In genomic region chr2:46922606-46923005, GRCh38 we compare ENCODE assay signal across 31 cellular contexts. TPM values are rescaled to one million over a fixed set of nuclear protein-coding genes. Genes with fewer than 3 reads are reported as not detected.
DNase-seq lines count a peak whose midpoint lies in the region; ATAC-seq and TF ChIP-seq lines count a peak whose summit lies in the region.
"Had no signal": no experiment of that assay in that cellular context is flagged by ENCODE, and none has a peak within 500 bp of the region (broad histone marks: within the 10 kb centered on the region; RNA-seq: fewer than 3 reads in every experiment).

No MANE protein-coding gene starts in this region.

- H3K27me3 Mint-ChIP-seq in activated CD8-positive, alpha-beta memory T cell treated with anti-CD3 and anti-CD28 coated beads, Interleukin-2, amount 10 ng/mL, durations not matched to agents 7 days and 5 days, result no peaks in the 10 kb centered on the region
- H3K27me3 Mint-ChIP-seq in activated CD8-positive, alpha-beta T cell treated with anti-CD3 and anti-CD28 coated beads for 36 hours, result no peaks in the 10 kb centered on the region
- H3K27me3 Mint-ChIP-seq: activated CD4-positive, alpha-beta T cell treated with anti-CD3 and anti-CD28 coated beads, Interleukin-2, amount 10 ng/mL, durations not matched to agents 24 days and 14 days had no signal

- H3K27ac Mint-ChIP-seq in activated CD8-positive, alpha-beta memory T cell treated with anti-CD3 and anti-CD28 coated beads, Interleukin-2, amount 10 ng/mL, durations not matched to agents 7 days and 5 days, result peak overlapping the region; percentile 8
- peak overlapping the region; percentile 40 for H3K27ac Mint-ChIP-seq in activated CD8-positive, alpha-beta T cell treated with anti-CD3 and anti-CD28 coated beads for 36 hours
- H3K27ac Mint-ChIP-seq: activated CD4-positive, alpha-beta T cell treated with anti-CD3 and anti-CD28 coated beads, Interleukin-2, amount 10 ng/mL, durations not matched to agents 24 days and 14 days; activated naive CD4-positive, alpha-beta T cell treated with anti-CD3 and anti-CD28 coated beads for 36 hours; activated T-helper 1 cell treated with anti-CD3 and anti-CD28 coated beads, Interleukin-12 subunit alpha, Interleukin-12 subunit beta, Interleukin-2, Interleukin-4 antibody, amounts not matched to agents 30 ng/mL and 10 ng/mL and 1 ng/mL, durations not matched to agents 14 hours and 24 hours and 36 hours; natural killer cell; WTC11 had no signal

- H3K4me1 ChIP-seq in osteoblast (ENCODE audit: insufficient read depth, low read length) (peaks cover 24% of the 10 kb centered on the region), vagina (no peaks in the 10 kb centered on the region)
- H3K4me1 ChIP-seq: psoas muscle, sigmoid colon, upper lobe of left lung had no signal

- H3K4me3 Mint-ChIP-seq in activated CD8-positive, alpha-beta memory T cell treated with anti-CD3 and anti-CD28 coated beads, Interleukin-2, amount 10 ng/mL, durations not matched to agents 7 days and 5 days, result no peak overlapping the region
- H3K4me3 Mint-ChIP-seq in activated CD8-positive, alpha-beta T cell treated with anti-CD3 and anti-CD28 coated beads for 36 hours, result no peak overlapping the region
- H3K4me3 Mint-ChIP-seq: activated CD4-positive, alpha-beta T cell treated with anti-CD3 and anti-CD28 coated beads, Interleukin-2, amount 10 ng/mL, durations not matched to agents 24 days and 14 days; activated naive CD4-positive, alpha-beta T cell treated with anti-CD3 and anti-CD28 coated beads for 36 hours; activated T-helper 1 cell treated with anti-CD3 and anti-CD28 coated beads, Interleukin-12 subunit alpha, Interleukin-12 subunit beta, Interleukin-2, Interleukin-4 antibody, amounts not matched to agents 30 ng/mL and 10 ng/mL and 1 ng/mL, durations not matched to agents 14 hours and 24 hours and 36 hours; immature natural killer cell; natural killer cell; WTC11 had no signal

- intact Hi-C loops in activated CD8-positive, alpha-beta T cell treated with anti-CD3 and anti-CD28 coated beads for 36 hours (cut with micrococcal nuclease), result no loop called here
- intact Hi-C loops in vagina (cut with DNase I), result no loop called here

- no peak for TF ChIP-seq CTCF in activated CD8-positive, alpha-beta T cell treated with anti-CD3 and anti-CD28 coated beads for 36 hours (IDR thresholded peaks at IDR 0.05)
- TF ChIP-seq CTCF in osteoblast (IDR thresholded peaks at IDR 0.05; ENCODE audit: extremely low read depth, low read depth, low read length) (no peak), vagina (IDR thresholded peaks at IDR 0.05) (no peak)

- no peak overlapping the region for H3K4me3 ChIP-seq in Jurkat, Clone E6-1 (ENCODE audit: low read length)
- H3K4me3 ChIP-seq in osteoblast (ENCODE audit: insufficient read depth, low read length), result no peak overlapping the region
- H3K4me3 ChIP-seq in vagina, result no peak overlapping the region
- H3K4me3 ChIP-seq: lung, Peyer's patch, psoas muscle, sigmoid colon, upper lobe of left lung had no signal

- H3K27ac ChIP-seq in osteoblast (ENCODE audit: low read depth, low read length) (peak overlapping the region; percentile 56), vagina (no peak overlapping the region)
- H3K27ac ChIP-seq: HL-60, psoas muscle, sigmoid colon, upper lobe of left lung had no signal

- no peaks in the 10 kb centered on the region for H3K36me3 ChIP-seq in osteoblast (ENCODE audit: insufficient read depth, low read length)
- no peaks in the 10 kb centered on the region for H3K36me3 ChIP-seq in vagina
- H3K36me3 ChIP-seq: Peyer's patch, sigmoid colon, upper lobe of left lung had no signal

- H4K20me1 ChIP-seq in osteoblast (ENCODE audit: insufficient read depth, low read length), result no peaks in the 10 kb centered on the region

- TF ChIP-seq POLR2A in vagina (IDR thresholded peaks at IDR 0.05), result no peak

- H3K36me3 Mint-ChIP-seq in activated CD8-positive, alpha-beta memory T cell treated with anti-CD3 and anti-CD28 coated beads, Interleukin-2, amount 10 ng/mL, durations not matched to agents 7 days and 5 days, result peaks cover 16% of the 10 kb centered on the region
- peaks cover 15% of the 10 kb centered on the region for H3K36me3 Mint-ChIP-seq in activated CD8-positive, alpha-beta T cell treated with anti-CD3 and anti-CD28 coated beads for 36 hours (ENCODE audit: low read depth)

- H3K9me3 ChIP-seq in osteoblast (ENCODE audit: low read depth, low read length), result peaks cover 5% of the 10 kb centered on the region
- H3K9me3 ChIP-seq in vagina, result no peaks in the 10 kb centered on the region
- H3K9me3 ChIP-seq: Peyer's patch had no signal

- H3K27me3 ChIP-seq in osteoblast (ENCODE audit: insufficient read depth, low read length), result no peaks in the 10 kb centered on the region
- H3K27me3 ChIP-seq in vagina, result no peaks in the 10 kb centered on the region
- H3K27me3 ChIP-seq: Peyer's patch, sigmoid colon, upper lobe of left lung had no signal

- H3K4me1 Mint-ChIP-seq in activated CD8-positive, alpha-beta memory T cell treated with anti-CD3 and anti-CD28 coated beads, Interleukin-2, amount 10 ng/mL, durations not matched to agents 7 days and 5 days, result peaks cover 33% of the 10 kb centered on the region
- H3K4me1 Mint-ChIP-seq in activated CD8-positive, alpha-beta T cell treated with anti-CD3 and anti-CD28 coated beads for 36 hours (ENCODE audit: low read depth), result peaks cover 36% of the 10 kb centered on the region

- no peak overlapping the region for H3K4me2 ChIP-seq in osteoblast (ENCODE audit: insufficient read depth, low read length)

- peaks cover 7% of the 10 kb centered on the region for H3K79me2 ChIP-seq in osteoblast (ENCODE audit: insufficient read depth, low read length)

- no peak overlapping the region for H2AFZ ChIP-seq in osteoblast (ENCODE audit: low read length)

- POLR2A ChIA-PET in activated CD8-positive, alpha-beta T cell treated with anti-CD3 and anti-CD28 coated beads for 36 hours (lab: Charles Lee), result interaction anchor here (1.4 to 1.6 kb wide), 2 partner anchors 13 to 62 kb away, joined by 3 to 6 read pairs; no protein-coding TSS in a partner anchor

- no peak for ATAC-seq in activated CD8-positive, alpha-beta memory T cell treated with anti-CD3 and anti-CD28 coated beads, Interleukin-2, amount 10 ng/mL, durations not matched to agents 7 days and 5 days
- ATAC-seq in activated CD8-positive, alpha-beta T cell treated with anti-CD3 and anti-CD28 coated beads for 36 hours, result no peak
- ATAC-seq in GM19324 (IDR thresholded peaks at IDR 0.05; ENCODE audit: low FRiP score, unreplicated experiment), result no peak
- ATAC-seq in HG03175 (IDR thresholded peaks at IDR 0.05; ENCODE audit: unreplicated experiment), result no peak
- ATAC-seq: left cardiac atrium, natural killer cell, psoas muscle, WTC11 had no signal

- CTCF ChIA-PET in activated CD8-positive, alpha-beta memory T cell treated with anti-CD3 and anti-CD28 coated beads, Interleukin-2, amount 10 ng/mL, durations not matched to agents 7 days and 5 days (lab: Charles Lee), result interaction anchor here (1.0 to 1.5 kb wide), 3 partner anchors 13 to 20 kb away, joined by 3 to 4 read pairs (median 4); no protein-coding TSS in a partner anchor
- CTCF ChIA-PET in activated CD8-positive, alpha-beta T cell treated with anti-CD3 and anti-CD28 coated beads for 36 hours (lab: Charles Lee), result interaction anchor here (1.2 to 3.2 kb wide), 3 partner anchors 8 to 20 kb away, joined by 3 to 21 read pairs (median 4); no protein-coding TSS in a partner anchor

- peaks cover 8% of the 10 kb centered on the region for H3K9me3 Mint-ChIP-seq in activated CD8-positive, alpha-beta memory T cell treated with anti-CD3 and anti-CD28 coated beads, Interleukin-2, amount 10 ng/mL, durations not matched to agents 7 days and 5 days (ENCODE audit: low read depth)
- peaks cover 13% of the 10 kb centered on the region for H3K9me3 Mint-ChIP-seq in activated CD8-positive, alpha-beta T cell treated with anti-CD3 and anti-CD28 coated beads for 36 hours

- no peak for DNase-seq in activated CD8-positive, alpha-beta memory T cell treated with anti-CD3 and anti-CD28 coated beads, Interleukin-2, amount 10 ng/mL, durations not matched to agents 7 days and 5 days
- DNase-seq in activated CD8-positive, alpha-beta memory T cell treated with anti-CD3 and anti-CD28 coated beads, Interleukin-2, amount 50 U/mL, for 4 hours, result no peak
- peak; percentile 79 for DNase-seq in Jurkat, Clone E6-1 (ENCODE audit: low read depth, low spot score)
- DNase-seq in activated CD8-positive, alpha-beta T cell treated with anti-CD3 and anti-CD28 coated beads for 36 hours, result no peak
- DNase-seq in osteoblast (ENCODE audit: insufficient read length, low spot score, missing footprints) (peak; percentile 65), vagina (ENCODE audit: extremely low spot score in 2 of 2) (no peak)
- DNase-seq: activated CD4-positive, alpha-beta T cell treated with anti-CD3 and anti-CD28 coated beads, Interleukin-2, amount 10 ng/mL, durations not matched to agents 24 days and 14 days; activated naive CD4-positive, alpha-beta T cell treated with anti-CD3 and anti-CD28 coated beads for 36 hours; aorta; effector CD4-positive, alpha-beta T cell; immature natural killer cell; Karpas-422; left cardiac atrium; natural killer cell; NCI-H1417; NCI-H2029; NCI-H526; nucleus accumbens; psoas muscle; SIG-M5; sigmoid colon; stimulated activated CD4-positive, alpha-beta T cell treated with anti-CD3 and anti-CD28 coated beads, Interleukin-12 subunit alpha, Interleukin-12 subunit beta, amount 100 ng/mL, for 4 hours; stimulated activated CD4-positive, alpha-beta T cell treated with anti-CD3 and anti-CD28 coated beads, Interleukin-2, amount 100 ng/mL, for 48 hours; upper lobe of left lung had no signal

RNA-seq across cellular contexts. Expression of gene MCFD2, which starts 7.0 kb away (rescaled TPM):
- total RNA-seq in activated CD8-positive, alpha-beta memory T cell treated with anti-CD3 and anti-CD28 coated beads, Interleukin-2, amount 10 ng/mL, durations not matched to agents 7 days and 5 days, result 10 to 100 TPM; 30.5 to 35.8 TPM
- 18.3 TPM for polyA plus RNA-seq in Jurkat, Clone E6-1 (2012; ENCODE audit: insufficient read depth, insufficient read length)
- 10 to 100 TPM; 27.7 to 31.8 TPM for total RNA-seq in activated CD8-positive, alpha-beta T cell treated with anti-CD3 and anti-CD28 coated beads for 36 hours
- total RNA-seq in osteoblast (136 and 185 TPM in 2 replicates), vagina (89.4 TPM)

RNA-seq across cellular contexts. Expression of gene TTC7A, which starts 18.4 kb away (rescaled TPM):
- total RNA-seq in activated CD8-positive, alpha-beta memory T cell treated with anti-CD3 and anti-CD28 coated beads, Interleukin-2, amount 10 ng/mL, durations not matched to agents 7 days and 5 days, result 10 to 100 TPM; 67.5 to 79.0 TPM
- polyA plus RNA-seq in Jurkat, Clone E6-1 (2012; ENCODE audit: insufficient read depth, insufficient read length), result 13.0 TPM
- total RNA-seq in activated CD8-positive, alpha-beta T cell treated with anti-CD3 and anti-CD28 coated beads for 36 hours, result 10 to 100 TPM; 51.6 to 54.7 TPM
- total RNA-seq in osteoblast (41.0 and 44.5 TPM in 2 replicates), vagina (38.8 TPM)

Comparison
In these comparisons a context has a peak if more than half of its experiments do, and no peak if none do; other contexts are left out.
1. DNase-seq: peak in Jurkat, Clone E6-1 (single experiment) and osteoblast (single experiment); none in activated CD8-positive, alpha-beta memory T cell treated with anti-CD3 and anti-CD28 coated beads, Interleukin-2, amount 10 ng/mL, durations not matched to agents 7 days and 5 days (single experiment), activated CD8-positive, alpha-beta memory T cell treated with anti-CD3 and anti-CD28 coated beads, Interleukin-2, amount 50 U/mL, for 4 hours (single experiment), activated CD8-positive, alpha-beta T cell treated with anti-CD3 and anti-CD28 coated beads for 36 hours (single experiment) and vagina (0 of 2).